Comparison of ENCODE assay signal across 18 cellular contexts in the genomic region with DNA sequence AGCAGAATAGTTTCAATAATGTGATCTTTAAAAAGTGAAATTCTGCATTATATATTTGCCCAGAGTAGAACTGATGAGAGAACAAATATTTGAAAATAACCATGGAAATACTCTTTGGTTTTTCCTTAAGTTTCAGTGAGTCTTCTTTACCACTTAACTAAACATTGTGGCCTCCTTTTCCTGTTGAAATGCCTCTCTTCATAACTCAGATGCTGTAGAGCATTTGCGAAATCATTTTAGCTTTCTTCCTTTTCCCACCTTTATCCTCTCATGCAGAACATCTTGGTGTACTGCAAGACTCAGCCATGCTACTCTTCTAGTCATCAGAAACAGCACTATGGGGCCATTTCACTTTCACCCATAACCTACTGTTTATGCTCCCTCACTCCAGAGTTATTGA. TPM values are rescaled to one million over a fixed set of nuclear protein-coding genes. Genes with fewer than 3 reads are reported as not detected.
DNase-seq lines count a peak whose midpoint lies in the region; ATAC-seq and TF ChIP-seq lines count a peak whose summit lies in the region.
"Had no signal": no experiment of that assay in that cellular context is flagged by ENCODE, and none has a peak within 500 bp of the region (broad histone marks: within the 10 kb centered on the region; RNA-seq: fewer than 3 reads in every experiment).

No MANE protein-coding gene starts in this region.

- no peaks in the 10 kb centered on the region for H3K9me2 ChIP-seq in GM23248 (ENCODE audit: insufficient read depth)

- H3K4me2 ChIP-seq in GM23248 (ENCODE audit: unreplicated experiment): no peak overlapping the region

- H3K9me3 Mint-ChIP-seq in activated naive CD4-positive, alpha-beta T cell treated with anti-CD3 and anti-CD28 coated beads, Interleukin-2, amount 10 ng/mL, durations not matched to agents 7 days and 5 days: no peaks in the 10 kb centered on the region

- no peaks in the 10 kb centered on the region for H3K9me3 ChIP-seq in GM23248 (ENCODE audit: low read depth)
- no peaks in the 10 kb centered on the region for H3K9me3 ChIP-seq in lower lobe of right lung

- peaks cover 15% of the 10 kb centered on the region; the same call in 1 of the 2 replicates for H3K79me2 ChIP-seq in GM23248 (ENCODE audit: insufficient read depth)

- CTCF ChIA-PET in activated naive CD4-positive, alpha-beta T cell treated with anti-CD3 and anti-CD28 coated beads, Interleukin-2, amount 10 ng/mL, durations not matched to agents 7 days and 5 days (lab: Charles Lee): no interaction called here

- peaks cover 7% of the 10 kb centered on the region for H3K36me3 Mint-ChIP-seq in activated naive CD4-positive, alpha-beta T cell treated with anti-CD3 and anti-CD28 coated beads, Interleukin-2, amount 10 ng/mL, durations not matched to agents 7 days and 5 days

- no peak overlapping the region for H3K27ac Mint-ChIP-seq in activated naive CD4-positive, alpha-beta T cell treated with anti-CD3 and anti-CD28 coated beads, Interleukin-2, amount 10 ng/mL, durations not matched to agents 7 days and 5 days

- H3K36me3 ChIP-seq in GM23248 (ENCODE audit: low read depth) (no peaks in the 10 kb centered on the region), lower lobe of right lung (no peaks in the 10 kb centered on the region)

- TF ChIP-seq POLR2A in GM18505 (IDR thresholded peaks at IDR 0.05; ENCODE audit: borderline replicate concordance, extremely low read depth, insufficient read depth, insufficient read length): no peak

- H3K4me3 Mint-ChIP-seq in activated naive CD4-positive, alpha-beta T cell treated with anti-CD3 and anti-CD28 coated beads, Interleukin-2, amount 10 ng/mL, durations not matched to agents 7 days and 5 days: no peak overlapping the region

- H3K4me1 Mint-ChIP-seq in activated naive CD4-positive, alpha-beta T cell treated with anti-CD3 and anti-CD28 coated beads, Interleukin-2, amount 10 ng/mL, durations not matched to agents 7 days and 5 days: peaks cover 3% of the 10 kb centered on the region

- no peaks in the 10 kb centered on the region for H3K4me1 ChIP-seq in GM23248 (ENCODE audit: insufficient read depth)
- no peaks in the 10 kb centered on the region for H3K4me1 ChIP-seq in lower lobe of right lung

- H3K27me3 Mint-ChIP-seq in activated naive CD4-positive, alpha-beta T cell treated with anti-CD3 and anti-CD28 coated beads, Interleukin-2, amount 10 ng/mL, durations not matched to agents 7 days and 5 days: no peaks in the 10 kb centered on the region

- H3K27ac ChIP-seq in GM23248 (no peak overlapping the region), lower lobe of right lung (no peak overlapping the region)
- H3K27ac ChIP-seq: C4-2B had no signal

- no peak overlapping the region for H3K4me3 ChIP-seq in GM23248
- no peak overlapping the region for H3K4me3 ChIP-seq in fibroblast of villous mesenchyme (ENCODE audit: low read depth, low read length)
- H3K4me3 ChIP-seq in lower lobe of right lung: no peak overlapping the region

- H3K27me3 ChIP-seq in GM23248 (replicated peaks; ENCODE audit: insufficient read depth) (no peaks in the 10 kb centered on the region), lower lobe of right lung (ENCODE audit: low read depth) (no peaks in the 10 kb centered on the region)

- WGBS in GM23248 (ENCODE audit: low coverage in 1 of 2, low lambda C conversion rate in 2 of 2, missing lambda C conversion rate in 2 of 2), 2 experiments: 93 to 100% methylated on average over 1 of the region's 1 CpG

- no peaks in the 10 kb centered on the region for H3F3A ChIP-seq in GM23248 (ENCODE audit: insufficient read depth)

- DNase-seq in GM23248: peak; percentile 0
- DNase-seq in amniotic epithelial cell (ENCODE audit: low read depth): peak; percentile 32
- DNase-seq in fibroblast of villous mesenchyme (ENCODE audit: low read depth): peak; percentile 30
- no peak for DNase-seq in lower lobe of right lung
- no peak for DNase-seq in activated naive CD4-positive, alpha-beta T cell treated with anti-CD3 and anti-CD28 coated beads, Interleukin-2, amount 10 ng/mL, durations not matched to agents 7 days and 5 days
- no peak for DNase-seq in AG20443 (ENCODE audit: low spot score)
- DNase-seq: AML-193, DND-41, GDM1, Kasumi-1, NCI-H1105, NCI-H1694, NCI-H510A treated with DMSO at 0.1 percent for 48 hours, NCI-H774, Right ventricle myocardium superior had no signal

- TF ChIP-seq CTCF in fibroblast of villous mesenchyme (IDR thresholded peaks at IDR 0.05; ENCODE audit: insufficient read depth, low read depth, low read length) (no peak), lower lobe of right lung (IDR thresholded peaks at IDR 0.05) (no peak)

- intact Hi-C loops in lower lobe of right lung (cut with DNase I): no loop called here

- no peak overlapping the region for H2AFZ ChIP-seq in GM23248

- no peaks in the 10 kb centered on the region for H4K20me1 ChIP-seq in GM23248 (ENCODE audit: insufficient read depth)

- ATAC-seq in GM18505 (IDR thresholded peaks at IDR 0.05; ENCODE audit: unreplicated experiment): no peak
- ATAC-seq in lower lobe of right lung: no peak
- ATAC-seq: HCT116 had no signal

- in situ Hi-C loops in GM23248 (cut with MboI): no loop called here

- no peak overlapping the region for H3K9ac ChIP-seq in GM23248

RNA-seq across cellular contexts. Expression of a gene that starts 48.2 kb away (rescaled TPM):
- 16.7 and 29.2 TPM in 2 replicates for total RNA-seq in GM23248 (2014; rRNA removed; shearing (Covaris generic))
- polyA plus RNA-seq in GM23248 (2016; fragmentation: Nextera tagmentation; extraction: Ambion mirVana): 2.5 and 2.8 TPM in 2 replicates
- total RNA-seq in fibroblast of villous mesenchyme: 50.3 and 65.6 TPM in 2 replicates
- 38.2 TPM for total RNA-seq in lower lobe of right lung

Comparison
In these comparisons a context has a peak if more than half of its experiments do, and no peak if none do; other contexts are left out.
1. DNase-seq: peak in GM23248 (single experiment), amniotic epithelial cell (single experiment) and fibroblast of villous mesenchyme (single experiment); none in lower lobe of right lung (single experiment), activated naive CD4-positive, alpha-beta T cell treated with anti-CD3 and anti-CD28 coated beads, Interleukin-2, amount 10 ng/mL, durations not matched to agents 7 days and 5 days (single experiment) and AG20443 (single experiment).